Comparison of ENCODE assay signal across 29 cellular contexts in the genomic region with DNA sequence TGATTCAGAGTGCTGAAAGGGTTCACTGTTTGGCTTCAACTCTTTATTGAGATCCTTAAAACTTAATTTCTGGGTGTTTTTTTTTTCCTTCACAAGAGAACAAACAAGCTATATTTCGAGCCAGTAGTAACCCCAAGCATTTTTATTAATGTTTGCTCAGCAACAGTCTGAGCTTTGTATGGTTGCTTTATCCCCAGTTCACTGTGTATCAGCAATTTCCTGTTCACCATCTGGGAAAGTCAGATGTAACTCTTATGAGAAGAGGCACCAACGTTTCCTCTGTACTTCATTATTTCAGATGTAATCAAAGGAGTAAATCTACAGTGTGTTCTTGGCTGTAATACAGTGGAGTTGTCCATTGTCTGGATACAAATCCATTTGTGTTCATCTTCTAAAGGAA.
DNase-seq lines count a peak whose midpoint lies in the region; ATAC-seq and TF ChIP-seq lines count a peak whose summit lies in the region.
"Had no signal": no experiment of that assay in that cellular context is flagged by ENCODE, and none has a peak within 500 bp of the region (broad histone marks: within the 10 kb centered on the region; RNA-seq: fewer than 3 reads in every experiment).

No MANE protein-coding gene starts in this region.

- TF ChIP-seq CTCF in neural crest cell (conservative IDR thresholded peaks at IDR 0.05): no peak

- no peaks in the 10 kb centered on the region for H3K27me3 Mint-ChIP-seq in neural crest cell (ENCODE audit: low read depth)
- H3K27me3 Mint-ChIP-seq: activated naive CD8-positive, alpha-beta T cell treated with anti-CD3 and anti-CD28 coated beads, Interleukin-2, amount 10 ng/mL, durations not matched to agents 7 days and 5 days had no signal

- DNase-seq in DMS53 treated with DMSO at 0.1 percent for 48 hours (lab: John Stamatoyannopoulos, UW; ENCODE audit: unreplicated experiment) (peak; percentile 30), NCI-H69 (lab: John Stamatoyannopoulos, UW) (peak; percentile 63), dermis blood vessel endothelial cell (peak; percentile 67), neural crest cell (ENCODE audit: low read depth, low spot score) (no peak), glomerular visceral epithelial cell (ENCODE audit: extremely low spot score) (no peak)
- DNase-seq in stimulated activated CD4-positive, alpha-beta T cell treated with anti-CD3 and anti-CD28 coated beads, Interleukin-4, amount 100 ng/mL, for 1 hour: no peak
- DNase-seq: activated CD4-positive, alpha-beta T cell treated with anti-CD3 and anti-CD28 coated beads for 48 hours; activated gamma-delta T cell; activated naive CD8-positive, alpha-beta T cell treated with anti-CD3 and anti-CD28 coated beads, Interleukin-2, amount 10 ng/mL, durations not matched to agents 7 days and 5 days; activated T-cell treated with anti-CD3 and anti-CD28 coated beads, Interleukin-2, amount 50 U/mL, for 1 hour; aorta; C1 segment of cervical spinal cord; Caco-2; effector CD8-positive, alpha-beta T cell; head of caudate nucleus; islet precursor cell; naive B cell; NCI-H1092 treated with DMSO at 0.1 percent for 48 hours; NCI-H187 treated with DMSO at 0.1 percent for 48 hours; NCI-H524; NK-92 treated with Interleukin-12 subunit alpha and Interleukin-12 subunit beta, amount 100 ng/mL, for 24 hours; right lobe of liver; SIG-M5; stomach; T-helper 9 cell; tibial artery had no signal

- peaks cover 21% of the 10 kb centered on the region for H3K4me1 Mint-ChIP-seq in neural crest cell
- H3K4me1 Mint-ChIP-seq: activated naive CD8-positive, alpha-beta T cell treated with anti-CD3 and anti-CD28 coated beads, Interleukin-2, amount 10 ng/mL, durations not matched to agents 7 days and 5 days; naive B cell had no signal

- peaks cover 13% of the 10 kb centered on the region for H3K9me3 Mint-ChIP-seq in neural crest cell
- H3K9me3 Mint-ChIP-seq: activated naive CD8-positive, alpha-beta T cell treated with anti-CD3 and anti-CD28 coated beads, Interleukin-2, amount 10 ng/mL, durations not matched to agents 7 days and 5 days had no signal

- peak overlapping the region; percentile 32 for H3K27ac Mint-ChIP-seq in neural crest cell (ENCODE audit: unreplicated experiment)
- H3K27ac Mint-ChIP-seq: activated naive CD8-positive, alpha-beta T cell treated with anti-CD3 and anti-CD28 coated beads, Interleukin-2, amount 10 ng/mL, durations not matched to agents 7 days and 5 days; mesothelial cell of epicardium; naive B cell had no signal

- H3K36me3 Mint-ChIP-seq in neural crest cell (ENCODE audit: low read depth): peaks cover 27% of the 10 kb centered on the region
- H3K36me3 Mint-ChIP-seq: activated naive CD8-positive, alpha-beta T cell treated with anti-CD3 and anti-CD28 coated beads, Interleukin-2, amount 10 ng/mL, durations not matched to agents 7 days and 5 days; naive B cell had no signal

- peak overlapping the region; percentile 18 for H3K4me3 Mint-ChIP-seq in neural crest cell
- H3K4me3 Mint-ChIP-seq: activated naive CD8-positive, alpha-beta T cell treated with anti-CD3 and anti-CD28 coated beads, Interleukin-2, amount 10 ng/mL, durations not matched to agents 7 days and 5 days; mesothelial cell of epicardium; naive B cell had no signal

- ATAC-seq in GM21360 (IDR thresholded peaks at IDR 0.05; ENCODE audit: unreplicated experiment): no peak
- ATAC-seq: K562 had no signal

Comparison
In these comparisons a context has a peak if more than half of its experiments do, and no peak if none do; other contexts are left out.
1. DNase-seq: peak in DMS53 treated with DMSO at 0.1 percent for 48 hours (single experiment), NCI-H69 (single experiment) and dermis blood vessel endothelial cell (single experiment); none in neural crest cell (single experiment), stimulated activated CD4-positive, alpha-beta T cell treated with anti-CD3 and anti-CD28 coated beads, Interleukin-4, amount 100 ng/mL, for 1 hour (single experiment) and glomerular visceral epithelial cell (single experiment).